In the genomic region with DNA sequence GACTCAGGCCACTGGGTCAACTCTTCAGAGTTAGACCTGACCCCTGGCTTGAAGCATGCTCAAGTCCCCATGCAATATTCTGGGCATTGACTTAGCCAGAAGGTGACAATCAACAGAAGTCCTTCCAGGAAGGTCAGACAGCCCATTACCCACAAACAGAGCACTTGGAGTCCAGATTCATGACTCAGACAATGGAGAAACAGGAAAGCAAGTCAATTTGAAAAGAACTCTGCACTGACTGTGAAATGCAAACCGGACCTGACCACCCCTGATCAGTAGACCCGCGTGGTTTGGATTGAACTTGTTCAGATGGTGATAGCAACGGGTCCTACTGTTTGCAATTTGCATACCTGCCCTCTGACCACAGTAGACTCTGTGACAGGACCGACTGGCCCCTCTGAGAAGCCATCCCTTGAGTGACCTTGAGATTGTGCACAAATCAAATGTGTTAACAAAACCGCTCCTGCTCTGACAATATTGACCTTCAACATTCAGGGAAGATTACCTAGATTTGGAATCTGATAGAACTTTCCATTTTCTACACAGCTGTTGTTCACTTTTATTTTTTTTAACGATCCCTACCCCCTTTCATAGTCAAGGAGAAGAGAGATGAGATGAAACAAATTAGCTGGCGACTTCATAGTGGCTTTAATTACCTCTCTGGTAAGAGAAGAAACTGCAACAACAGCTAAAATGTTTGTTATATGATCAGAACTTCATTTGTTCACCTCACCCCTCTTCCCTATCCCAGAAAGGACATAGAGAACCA, we compare ENCODE assay signal across 1 cellular context.
TF ChIP-seq lines count a peak whose summit lies in the region.

No MANE protein-coding gene starts in this region.

TF ChIP-seq in HepG2, 621 proteins besides CTCF, POLR2A, EP300 and RAD21 (continued from another document and continues in another):
- no peak for TF ChIP-seq PREB (CRISPR knock-in tag; IDR thresholded peaks at IDR 0.05)
- TF ChIP-seq MTA1 (CRISPR knock-in tag; IDR thresholded peaks at IDR 0.05; ENCODE audit: borderline replicate concordance), result peak; percentile 82
- no peak for TF ChIP-seq CENPX (CRISPR knock-in tag; IDR thresholded peaks at IDR 0.05)
- no peak for TF ChIP-seq TEF (CRISPR knock-in tag; IDR thresholded peaks at IDR 0.05)
- TF ChIP-seq ZNF841 (CRISPR knock-in tag; IDR thresholded peaks at IDR 0.05; ENCODE audit: borderline replicate concordance), result no peak
- TF ChIP-seq HMGXB4 (CRISPR knock-in tag; IDR thresholded peaks at IDR 0.05; ENCODE audit: borderline replicate concordance in 1 of 2, low read depth in 1 of 2), result peak; percentile 37 to 43; a peak in 2 of 4 replicates
- TF ChIP-seq, protein P1, sequence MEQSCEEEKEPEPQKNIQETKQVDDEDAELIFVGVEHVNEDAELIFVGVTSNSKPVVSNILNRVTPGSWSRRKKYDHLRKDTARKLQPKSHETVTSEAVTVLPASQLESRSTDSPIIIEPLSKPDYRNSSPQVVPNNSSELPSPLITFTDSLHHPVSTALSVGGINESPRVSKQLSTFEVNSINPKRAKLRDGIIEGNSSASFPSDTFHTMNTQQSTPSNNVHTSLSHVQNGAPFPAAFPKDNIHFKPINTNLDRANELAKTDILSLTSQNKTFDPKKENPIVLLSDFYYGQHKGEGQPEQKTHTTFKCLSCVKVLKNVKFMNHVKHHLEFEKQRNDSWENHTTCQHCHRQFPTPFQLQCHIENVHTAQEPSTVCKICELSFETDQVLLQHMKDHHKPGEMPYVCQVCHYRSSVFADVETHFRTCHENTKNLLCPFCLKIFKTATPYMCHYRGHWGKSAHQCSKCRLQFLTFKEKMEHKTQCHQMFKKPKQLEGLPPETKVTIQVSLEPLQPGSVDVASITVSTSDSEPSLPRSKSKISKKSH (CRISPR knock-in tag; IDR thresholded peaks at IDR 0.05; ENCODE audit: borderline replicate concordance), result no peak
- TF ChIP-seq ZNF446 (CRISPR knock-in tag; IDR thresholded peaks at IDR 0.05), result no peak
- peak; percentile 80; the same call in 1 of the 2 replicates for TF ChIP-seq MED13 (CRISPR knock-in tag; IDR thresholded peaks at IDR 0.05)
- TF ChIP-seq U2AF2 (IDR thresholded peaks at IDR 0.05; ENCODE audit: low read depth, low read length), result no peak
- TF ChIP-seq ESRRA (CRISPR knock-in tag; IDR thresholded peaks at IDR 0.05; ENCODE audit: low read depth), result peak; percentile 93
- no peak for TF ChIP-seq CAMTA2 (CRISPR knock-in tag; IDR thresholded peaks at IDR 0.05; ENCODE audit: borderline replicate concordance)
- TF ChIP-seq NCOA1 (CRISPR knock-in tag; IDR thresholded peaks at IDR 0.05), result peak; percentile 76; the same call in 1 of the 2 replicates
- TF ChIP-seq PLRG1 (conservative IDR thresholded peaks at IDR 0.05), result no peak
- TF ChIP-seq ZNF569 (CRISPR knock-in tag; IDR thresholded peaks at IDR 0.05; ENCODE audit: borderline replicate concordance), result no peak
- TF ChIP-seq, protein P2, sequence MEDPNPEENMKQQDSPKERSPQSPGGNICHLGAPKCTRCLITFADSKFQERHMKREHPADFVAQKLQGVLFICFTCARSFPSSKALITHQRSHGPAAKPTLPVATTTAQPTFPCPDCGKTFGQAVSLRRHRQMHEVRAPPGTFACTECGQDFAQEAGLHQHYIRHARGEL (CRISPR knock-in tag; IDR thresholded peaks at IDR 0.05), result no peak
- no peak for TF ChIP-seq ARHGAP35 (CRISPR knock-in tag; IDR thresholded peaks at IDR 0.05; ENCODE audit: borderline replicate concordance)
- TF ChIP-seq STAG1 (CRISPR knock-in tag; IDR thresholded peaks at IDR 0.05), result no peak; the same call in none of the 2 replicates
- peak; percentile 94 for TF ChIP-seq NR2F6 (IDR thresholded peaks at IDR 0.05)
- peak; percentile 88 for TF ChIP-seq NR2F6 (CRISPR knock-in tag; IDR thresholded peaks at IDR 0.05)
- TF ChIP-seq NFKBIZ (CRISPR knock-in tag; IDR thresholded peaks at IDR 0.05), result peak; percentile 82; the same call in 1 of the 2 replicates
- TF ChIP-seq KDM3A (CRISPR knock-in tag; IDR thresholded peaks at IDR 0.05; ENCODE audit: low read depth), result no peak
- no peak for TF ChIP-seq PHF20 (CRISPR knock-in tag; IDR thresholded peaks at IDR 0.05)
- TF ChIP-seq GATAD2A (CRISPR knock-in tag; IDR thresholded peaks at IDR 0.05), result peak; percentile 97
- no peak for TF ChIP-seq STAT5B (CRISPR knock-in tag; IDR thresholded peaks at IDR 0.05)
- TF ChIP-seq, protein P3, sequence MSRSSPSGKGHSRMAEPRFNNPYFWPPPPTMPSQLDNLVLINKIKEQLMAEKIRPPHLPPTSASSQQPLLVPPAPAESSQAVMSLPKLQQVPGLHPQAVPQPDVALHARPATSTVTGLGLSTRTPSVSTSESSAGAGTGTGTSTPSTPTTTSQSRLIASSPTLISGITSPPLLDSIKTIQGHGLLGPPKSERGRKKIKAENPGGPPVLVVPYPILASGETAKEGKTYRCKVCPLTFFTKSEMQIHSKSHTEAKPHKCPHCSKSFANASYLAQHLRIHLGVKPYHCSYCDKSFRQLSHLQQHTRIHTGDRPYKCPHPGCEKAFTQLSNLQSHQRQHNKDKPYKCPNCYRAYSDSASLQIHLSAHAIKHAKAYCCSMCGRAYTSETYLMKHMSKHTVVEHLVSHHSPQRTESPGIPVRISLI (CRISPR knock-in tag; IDR thresholded peaks at IDR 0.05; ENCODE audit: borderline replicate concordance), result peak; percentile 71; the same call in 1 of the 2 replicates
- TF ChIP-seq BRD4 (CRISPR knock-in tag; IDR thresholded peaks at IDR 0.05), result no peak
- peak; percentile 83 for TF ChIP-seq HNF4A (CRISPR knock-in tag; IDR thresholded peaks at IDR 0.05)
- TF ChIP-seq ZNF564 (CRISPR knock-in tag; IDR thresholded peaks at IDR 0.05), result no peak
- no peak for TF ChIP-seq XBP1 (CRISPR knock-in tag; IDR thresholded peaks at IDR 0.05)
- TF ChIP-seq ZSCAN5A (CRISPR knock-in tag; IDR thresholded peaks at IDR 0.05; ENCODE audit: borderline replicate concordance), result no peak
- no peak for TF ChIP-seq HOXA7 (CRISPR knock-in tag; IDR thresholded peaks at IDR 0.05)
- no peak for TF ChIP-seq ZFP36L2 (CRISPR knock-in tag; IDR thresholded peaks at IDR 0.05)
- TF ChIP-seq EHMT2 (IDR thresholded peaks at IDR 0.05; ENCODE audit: borderline replicate concordance, low read depth, low read length), result peak; percentile 92; the same call in 1 of the 2 replicates
- no peak for TF ChIP-seq TP53 (CRISPR knock-in tag; conservative IDR thresholded peaks at IDR 0.05)
- TF ChIP-seq, protein P4, sequence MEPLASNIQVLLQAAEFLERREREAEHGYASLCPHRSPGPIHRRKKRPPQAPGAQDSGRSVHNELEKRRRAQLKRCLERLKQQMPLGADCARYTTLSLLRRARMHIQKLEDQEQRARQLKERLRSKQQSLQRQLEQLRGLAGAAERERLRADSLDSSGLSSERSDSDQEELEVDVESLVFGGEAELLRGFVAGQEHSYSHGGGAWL (CRISPR knock-in tag; IDR thresholded peaks at IDR 0.05), result no peak
- TF ChIP-seq, protein P5, sequence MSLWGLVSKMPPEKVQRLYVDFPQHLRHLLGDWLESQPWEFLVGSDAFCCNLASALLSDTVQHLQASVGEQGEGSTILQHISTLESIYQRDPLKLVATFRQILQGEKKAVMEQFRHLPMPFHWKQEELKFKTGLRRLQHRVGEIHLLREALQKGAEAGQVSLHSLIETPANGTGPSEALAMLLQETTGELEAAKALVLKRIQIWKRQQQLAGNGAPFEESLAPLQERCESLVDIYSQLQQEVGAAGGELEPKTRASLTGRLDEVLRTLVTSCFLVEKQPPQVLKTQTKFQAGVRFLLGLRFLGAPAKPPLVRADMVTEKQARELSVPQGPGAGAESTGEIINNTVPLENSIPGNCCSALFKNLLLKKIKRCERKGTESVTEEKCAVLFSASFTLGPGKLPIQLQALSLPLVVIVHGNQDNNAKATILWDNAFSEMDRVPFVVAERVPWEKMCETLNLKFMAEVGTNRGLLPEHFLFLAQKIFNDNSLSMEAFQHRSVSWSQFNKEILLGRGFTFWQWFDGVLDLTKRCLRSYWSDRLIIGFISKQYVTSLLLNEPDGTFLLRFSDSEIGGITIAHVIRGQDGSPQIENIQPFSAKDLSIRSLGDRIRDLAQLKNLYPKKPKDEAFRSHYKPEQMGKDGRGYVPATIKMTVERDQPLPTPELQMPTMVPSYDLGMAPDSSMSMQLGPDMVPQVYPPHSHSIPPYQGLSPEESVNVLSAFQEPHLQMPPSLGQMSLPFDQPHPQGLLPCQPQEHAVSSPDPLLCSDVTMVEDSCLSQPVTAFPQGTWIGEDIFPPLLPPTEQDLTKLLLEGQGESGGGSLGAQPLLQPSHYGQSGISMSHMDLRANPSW (CRISPR knock-in tag; IDR thresholded peaks at IDR 0.05; ENCODE audit: borderline replicate concordance), result no peak
- no peak; the same call in 1 of the 2 replicates for TF ChIP-seq ZKSCAN8 (CRISPR knock-in tag; IDR thresholded peaks at IDR 0.05; ENCODE audit: borderline replicate concordance)
- TF ChIP-seq SKI (IDR thresholded peaks at IDR 0.05; ENCODE audit: partially characterized antibody), result peak; percentile 92
- TF ChIP-seq EEA1 (CRISPR knock-in tag; IDR thresholded peaks at IDR 0.05; ENCODE audit: borderline replicate concordance), result no peak
- TF ChIP-seq, protein P6, sequence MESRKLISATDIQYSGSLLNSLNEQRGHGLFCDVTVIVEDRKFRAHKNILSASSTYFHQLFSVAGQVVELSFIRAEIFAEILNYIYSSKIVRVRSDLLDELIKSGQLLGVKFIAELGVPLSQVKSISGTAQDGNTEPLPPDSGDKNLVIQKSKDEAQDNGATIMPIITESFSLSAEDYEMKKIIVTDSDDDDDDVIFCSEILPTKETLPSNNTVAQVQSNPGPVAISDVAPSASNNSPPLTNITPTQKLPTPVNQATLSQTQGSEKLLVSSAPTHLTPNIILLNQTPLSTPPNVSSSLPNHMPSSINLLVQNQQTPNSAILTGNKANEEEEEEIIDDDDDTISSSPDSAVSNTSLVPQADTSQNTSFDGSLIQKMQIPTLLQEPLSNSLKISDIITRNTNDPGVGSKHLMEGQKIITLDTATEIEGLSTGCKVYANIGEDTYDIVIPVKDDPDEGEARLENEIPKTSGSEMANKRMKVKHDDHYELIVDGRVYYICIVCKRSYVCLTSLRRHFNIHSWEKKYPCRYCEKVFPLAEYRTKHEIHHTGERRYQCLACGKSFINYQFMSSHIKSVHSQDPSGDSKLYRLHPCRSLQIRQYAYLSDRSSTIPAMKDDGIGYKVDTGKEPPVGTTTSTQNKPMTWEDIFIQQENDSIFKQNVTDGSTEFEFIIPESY (CRISPR knock-in tag; IDR thresholded peaks at IDR 0.05), result no peak
- TF ChIP-seq, protein P7, sequence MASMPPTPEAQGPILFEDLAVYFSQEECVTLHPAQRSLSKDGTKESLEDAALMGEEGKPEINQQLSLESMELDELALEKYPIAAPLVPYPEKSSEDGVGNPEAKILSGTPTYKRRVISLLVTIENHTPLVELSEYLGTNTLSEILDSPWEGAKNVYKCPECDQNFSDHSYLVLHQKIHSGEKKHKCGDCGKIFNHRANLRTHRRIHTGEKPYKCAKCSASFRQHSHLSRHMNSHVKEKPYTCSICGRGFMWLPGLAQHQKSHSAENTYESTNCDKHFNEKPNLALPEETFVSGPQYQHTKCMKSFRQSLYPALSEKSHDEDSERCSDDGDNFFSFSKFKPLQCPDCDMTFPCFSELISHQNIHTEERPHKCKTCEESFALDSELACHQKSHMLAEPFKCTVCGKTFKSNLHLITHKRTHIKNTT (CRISPR knock-in tag; IDR thresholded peaks at IDR 0.05), result no peak
- peak; percentile 72 for TF ChIP-seq MEF2D (CRISPR knock-in tag; IDR thresholded peaks at IDR 0.05)
- no peak for TF ChIP-seq RNF2 (conservative IDR thresholded peaks at IDR 0.05; ENCODE audit: low read depth)
- peak; percentile 15; the same call in 1 of the 2 replicates for TF ChIP-seq SIN3A (IDR thresholded peaks at IDR 0.05; ENCODE audit: borderline replicate concordance, low read depth, low read length)
- no peak for TF ChIP-seq ZBTB8A (CRISPR knock-in tag; IDR thresholded peaks at IDR 0.05; ENCODE audit: borderline replicate concordance, low read depth)
- TF ChIP-seq MAFF (IDR thresholded peaks at IDR 0.05; ENCODE audit: low read depth, low read length), result no peak; the same call in 1 of the 2 replicates
- TF ChIP-seq SOX6 (IDR thresholded peaks at IDR 0.05), result no peak
- peak; percentile 98 for TF ChIP-seq SOX6 (CRISPR knock-in tag; IDR thresholded peaks at IDR 0.05)
- peak; percentile 30; the same call in 1 of the 2 replicates for TF ChIP-seq ZSCAN22 (CRISPR knock-in tag; IDR thresholded peaks at IDR 0.05)
- no peak; the same call in 1 of the 2 replicates for TF ChIP-seq ZNF33A (CRISPR knock-in tag; IDR thresholded peaks at IDR 0.05; ENCODE audit: borderline replicate concordance)
